Comparison of ENCODE assay signal across 32 cellular contexts in the genomic region with DNA sequence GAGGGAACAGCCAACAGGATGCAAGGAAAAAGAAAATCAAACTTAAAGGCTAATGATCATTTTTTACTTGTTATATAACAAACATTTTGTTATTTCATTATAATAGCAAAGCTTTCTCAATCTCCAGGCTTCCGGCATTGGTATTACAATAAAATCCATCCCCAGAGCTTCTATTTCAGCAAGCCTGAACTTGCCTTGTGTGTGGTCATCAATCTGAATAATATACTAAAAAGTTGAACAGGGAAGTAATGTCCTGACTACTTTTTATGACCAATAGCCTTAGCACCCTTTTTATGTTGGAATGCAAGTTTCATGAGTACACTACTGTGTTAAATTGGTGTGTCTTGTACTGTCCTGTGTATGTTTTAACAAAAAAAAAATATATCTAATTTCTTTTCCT. TPM values are rescaled to one million over a fixed set of nuclear protein-coding genes. Genes with fewer than 3 reads are reported as not detected.
DNase-seq lines count a peak whose midpoint lies in the region; ATAC-seq, FAIRE-seq and TF ChIP-seq lines count a peak whose summit lies in the region.
"Had no signal": no experiment of that assay in that cellular context is flagged by ENCODE, and none has a peak within 500 bp of the region (broad histone marks: within the 10 kb centered on the region; RNA-seq: fewer than 3 reads in every experiment).

No MANE protein-coding gene starts in this region.

- H3K4me3 ChIP-seq in breast epithelium (no peak overlapping the region), bronchial epithelial cell (ENCODE audit: low read depth, low read length) (no peak overlapping the region), heart left ventricle (no peak overlapping the region)
- H3K4me3 ChIP-seq: HAP-1, PC-9 had no signal

- POLR2A ChIA-PET in MCF 10A (lab: Yijun Ruan, JAX): interaction anchor here (0.9 to 4.2 kb wide), 13 partner anchors 10 to 233 kb away, joined by 3 to 26 read pairs (median 7); a partner anchor contains a TSS
- POLR2A ChIA-PET in HEK293T (lab: Yijun Ruan, JAX): interaction anchor here (1.4 kb wide), 1 partner anchor 10 kb away, joined by 3 read pairs; no protein-coding TSS in a partner anchor

- CTCF ChIA-PET in MCF 10A (lab: Yijun Ruan, JAX): interaction anchor here (0.7 to 3.5 kb wide), 9 partner anchors 12 to 150 kb away, joined by 3 to 30 read pairs (median 4); no protein-coding TSS in a partner anchor
- CTCF ChIA-PET in HEK293T (lab: Yijun Ruan, JAX): interaction anchor here (0.5 to 1.7 kb wide), 4 partner anchors 12 to 65 kb away, joined by 3 to 11 read pairs (median 4); a partner anchor contains a TSS

- H3K9me3 ChIP-seq in breast epithelium (no peaks in the 10 kb centered on the region), heart left ventricle (peaks cover 0 to 15% (median 0%) of the 10 kb centered on the region in 12 donors)
- H3K9me3 ChIP-seq: HAP-1 had no signal

- peaks cover 6% of the 10 kb centered on the region for H3K36me3 Mint-ChIP-seq in MCF 10A (ENCODE audit: insufficient read depth, unreplicated experiment)
- H3K36me3 Mint-ChIP-seq in glutamatergic neuron (ENCODE audit: unreplicated experiment): peaks cover 12% of the 10 kb centered on the region

- no peak overlapping the region for H3K4me3 Mint-ChIP-seq in MCF 10A (ENCODE audit: unreplicated experiment)
- H3K4me3 Mint-ChIP-seq in glutamatergic neuron (ENCODE audit: unreplicated experiment): no peak overlapping the region
- H3K4me3 Mint-ChIP-seq: CD14-positive monocyte; CD8-positive, alpha-beta memory T cell had no signal

- ATAC-seq in heart left ventricle: no peak

- no peaks in the 10 kb centered on the region for H3K27me3 Mint-ChIP-seq in MCF 10A (ENCODE audit: insufficient read depth, unreplicated experiment)
- H3K27me3 Mint-ChIP-seq in glutamatergic neuron (ENCODE audit: unreplicated experiment): peaks cover 2% of the 10 kb centered on the region
- H3K27me3 Mint-ChIP-seq: CD8-positive, alpha-beta memory T cell had no signal

- no peaks in the 10 kb centered on the region for H3K9me3 Mint-ChIP-seq in MCF 10A (ENCODE audit: unreplicated experiment)
- no peaks in the 10 kb centered on the region for H3K9me3 Mint-ChIP-seq in glutamatergic neuron (ENCODE audit: unreplicated experiment)

- peak overlapping the region; percentile 77 for H3K27ac Mint-ChIP-seq in MCF 10A (ENCODE audit: low read depth, unreplicated experiment)
- H3K27ac Mint-ChIP-seq in glutamatergic neuron (ENCODE audit: unreplicated experiment): no peak overlapping the region
- H3K27ac Mint-ChIP-seq: CD14-positive monocyte; CD8-positive, alpha-beta memory T cell had no signal

- 88 to 96% (median 93%) methylated on average over 1 of the region's 1 CpG for WGBS in heart left ventricle, 4 donors

- no peaks in the 10 kb centered on the region for H3K27me3 ChIP-seq in breast epithelium
- H3K27me3 ChIP-seq in bronchial epithelial cell (ENCODE audit: control insufficient read depth, insufficient read depth, low read length): no peaks in the 10 kb centered on the region
- no peaks in the 10 kb centered on the region for H3K27me3 ChIP-seq in heart left ventricle
- H3K27me3 ChIP-seq: BE2C had no signal

- peak; percentile 68 for DNase-seq in MCF 10A (ENCODE audit: unreplicated experiment)
- no peak for DNase-seq in breast epithelium (ENCODE audit: low spot score in 2 of 2)
- DNase-seq in bronchial epithelial cell (ENCODE audit: low read depth): peak; percentile 94
- DNase-seq in fibroblast of peridontal ligament (ENCODE audit: extremely low read depth): peak; percentile 25
- DNase-seq in glomerular visceral epithelial cell (ENCODE audit: extremely low spot score): no peak
- DNase-seq in HEK293T (ENCODE audit: extremely low spot score): no peak
- no peak for DNase-seq in heart left ventricle
- DNase-seq in glutamatergic neuron: no peak
- DNase-seq: 8988T; ACHN; BE2C; CD8-positive, alpha-beta memory T cell; DMS 273 treated with DMSO at 0.1 percent for 48 hours; DMS79; EL; GDM1; GOT3; Karpas-422; MV-4-11; NCI-H1105; NCI-H1436 treated with DMSO at 0.1 percent for 48 hours; NCI-H187 treated with DMSO at 0.1 percent for 48 hours; NCI-H2171 treated with DMSO at 0.1 percent for 48 hours; NCI-H345; NCI-H510A treated with DMSO at 0.1 percent for 48 hours; PC-9; SHP77 treated with DMSO at 0.1 percent for 48 hours had no signal

- intact Hi-C loops in MCF 10A (cut with micrococcal nuclease) (no loop called here), breast epithelium (cut with DNase I; ENCODE audit: low total_unique reads) (loop anchor here (10.0 kb wide), 1 partner anchor 70 kb away; no protein-coding TSS in a partner anchor), heart left ventricle (cut with DNase I) (no loop called here)

- TF ChIP-seq CTCF in MCF 10A (IDR thresholded peaks at IDR 0.05; ENCODE audit: unreplicated experiment) (no peak), breast epithelium (IDR thresholded peaks at IDR 0.05) (no peak), bronchial epithelial cell (IDR thresholded peaks at IDR 0.05; ENCODE audit: insufficient read depth, low read length, severe bottlenecking) (no peak), heart left ventricle (IDR thresholded peaks at IDR 0.05) (no peak), glutamatergic neuron (IDR thresholded peaks at IDR 0.05; ENCODE audit: partially characterized antibody, unreplicated experiment) (no peak)

- no peaks in the 10 kb centered on the region for H3K36me3 ChIP-seq in breast epithelium
- no peaks in the 10 kb centered on the region for H3K36me3 ChIP-seq in bronchial epithelial cell (ENCODE audit: control insufficient read depth, insufficient read depth, low read length)
- no peaks in the 10 kb centered on the region for H3K36me3 ChIP-seq in heart left ventricle
- H3K36me3 ChIP-seq: BE2C, HAP-1 had no signal

- no peak for FAIRE-seq in bronchial epithelial cell (lab: Jason Lieb, UNC)

- BruUV-seq in MCF 10A (replicated peaks; lab: Mats Ljungman, UMichigan): no TSS peak

- H3K4me1 Mint-ChIP-seq in MCF 10A (ENCODE audit: insufficient read depth, unreplicated experiment): peaks cover 23% of the 10 kb centered on the region
- peaks cover 2% of the 10 kb centered on the region for H3K4me1 Mint-ChIP-seq in glutamatergic neuron (ENCODE audit: low read depth, unreplicated experiment)
- H3K4me1 Mint-ChIP-seq: CD14-positive monocyte had no signal

- H3K4me1 ChIP-seq in breast epithelium (no peaks in the 10 kb centered on the region), heart left ventricle (peaks cover 0 to 18% (median 7%) of the 10 kb centered on the region in 12 donors)
- H3K4me1 ChIP-seq: BE2C had no signal

- H3K27ac ChIP-seq in breast epithelium (no peak overlapping the region), heart left ventricle (no peak overlapping the region)
- H3K27ac ChIP-seq: HL-60, PC-9 had no signal

- TF ChIP-seq POLR2A in breast epithelium (IDR thresholded peaks at IDR 0.05) (no peak), heart left ventricle (IDR thresholded peaks at IDR 0.05) (no peak)

TF ChIP-seq in HEK293T, 16 proteins besides CTCF, POLR2A, EP300 and RAD21:
- TF ChIP-seq SP1 (IDR thresholded peaks at IDR 0.05) (no peak), SUZ12 (IDR thresholded peaks at IDR 0.05) (no peak), ZNF384 (IDR thresholded peaks at IDR 0.05) (no peak), NFRKB (IDR thresholded peaks at IDR 0.05) (no peak), L3MBTL2 (conservative IDR thresholded peaks at IDR 0.05) (no peak), FOXM1 (IDR thresholded peaks at IDR 0.05; ENCODE audit: borderline replicate concordance) (no peak), CTBP1 (IDR thresholded peaks at IDR 0.05; ENCODE audit: borderline replicate concordance) (no peak), LEF1 (IDR thresholded peaks at IDR 0.05; ENCODE audit: borderline replicate concordance) (no peak), FOXA1 (IDR thresholded peaks at IDR 0.05) (no peak), BHLHE40 (IDR thresholded peaks at IDR 0.05; ENCODE audit: borderline replicate concordance) (no peak)
- TF ChIP-seq, protein P1, sequence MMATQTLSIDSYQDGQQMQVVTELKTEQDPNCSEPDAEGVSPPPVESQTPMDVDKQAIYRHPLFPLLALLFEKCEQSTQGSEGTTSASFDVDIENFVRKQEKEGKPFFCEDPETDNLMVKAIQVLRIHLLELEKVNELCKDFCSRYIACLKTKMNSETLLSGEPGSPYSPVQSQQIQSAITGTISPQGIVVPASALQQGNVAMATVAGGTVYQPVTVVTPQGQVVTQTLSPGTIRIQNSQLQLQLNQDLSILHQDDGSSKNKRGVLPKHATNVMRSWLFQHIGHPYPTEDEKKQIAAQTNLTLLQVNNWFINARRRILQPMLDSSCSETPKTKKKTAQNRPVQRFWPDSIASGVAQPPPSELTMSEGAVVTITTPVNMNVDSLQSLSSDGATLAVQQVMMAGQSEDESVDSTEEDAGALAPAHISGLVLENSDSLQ (IDR thresholded peaks at IDR 0.05): no peak

RNA-seq across cellular contexts. Expression of a gene that starts 27.1 kb away (rescaled TPM):
- total RNA-seq in MCF 10A (2022) (0.12 TPM in 1 of 2 replicates, not detected in the other), breast epithelium (1 to 10 TPM in 1 of 3 donors, under 1 TPM in 1, not detected in 1; 0.29 to 2.3 TPM), bronchial epithelial cell (under 0.01 TPM in 1 of 2 replicates, not detected in the other), heart left ventricle (1 to 10 TPM in 1 of 9 donors, under 1 TPM in 7, not detected in 1; 0.23 to 1.3 (median 0.58) TPM), glutamatergic neuron (ENCODE audit: unreplicated experiment) (0.17 TPM)
- polyA plus RNA-seq in heart left ventricle: under 1 TPM; 0.03 to 0.65 TPM
- total RNA-seq: HT-29, RPMI7951 had no signal
- polyA plus RNA-seq: CD14-positive monocyte; CD8-positive, alpha-beta memory T cell had no signal

RNA-seq across cellular contexts. Expression of a gene that starts 57.3 kb away (rescaled TPM):
- 16.4 and 17.1 TPM in 2 replicates for total RNA-seq in MCF 10A (2022)
- 10 to 100 TPM; 19.7 to 31.5 (median 29.5) TPM for total RNA-seq in breast epithelium
- 9.7 and 17.6 TPM in 2 replicates for total RNA-seq in bronchial epithelial cell
- 10 to 100 TPM in 6 of 9 donors, 1 to 10 TPM in 3; 8.7 to 15.0 (median 11.7) TPM for total RNA-seq in heart left ventricle
- 10 to 100 TPM in 1 of 2 donors, 1 to 10 TPM in 1; 8.8 to 12.4 TPM for polyA plus RNA-seq in heart left ventricle
- 13.0 TPM for total RNA-seq in glutamatergic neuron (ENCODE audit: unreplicated experiment)

Comparison
In these comparisons a context has a peak if more than half of its experiments do, and no peak if none do; other contexts are left out.
1. DNase-seq: peak in MCF 10A (single experiment), bronchial epithelial cell (single experiment) and fibroblast of peridontal ligament (single experiment); none in breast epithelium (0 of 2), glomerular visceral epithelial cell (single experiment), HEK293T (single experiment), heart left ventricle (0 of 5) and glutamatergic neuron (single experiment).